In genomic region chr15:55694652-55695150, GRCh38 we compare ENCODE assay signal across 9 cellular contexts. TPM values are rescaled to one million over a fixed set of nuclear protein-coding genes. Genes with fewer than 3 reads are reported as not detected.
DNase-seq lines count a peak whose midpoint lies in the region; ATAC-seq and TF ChIP-seq lines count a peak whose summit lies in the region.
"Had no signal": no experiment of that assay in that cellular context is flagged by ENCODE, and none has a peak within 500 bp of the region (broad histone marks: within the 10 kb centered on the region; RNA-seq: fewer than 3 reads in every experiment).

No MANE protein-coding gene starts in this region.

- H3K4me1 Mint-ChIP-seq in activated T-helper 17 cell treated with anti-CD3 and anti-CD28 coated beads, Interleukin-2, amount 50 U/mL, for 72 hours, result peaks cover 5% of the 10 kb centered on the region
- H3K4me1 Mint-ChIP-seq in type B pancreatic cell (ENCODE audit: unreplicated experiment), result peaks cover 15% of the 10 kb centered on the region
- no peaks in the 10 kb centered on the region for H3K4me1 Mint-ChIP-seq in CD8-positive, alpha-beta memory T cell
- peaks cover 2% of the 10 kb centered on the region for H3K4me1 Mint-ChIP-seq in activated naive CD8-positive, alpha-beta T cell treated with anti-CD3 and anti-CD28 coated beads for 36 hours

- POLR2A ChIA-PET in SK-N-SH (lab: Yijun Ruan, JAX), result no interaction called here
- POLR2A ChIA-PET in CD8-positive, alpha-beta memory T cell (lab: Charles Lee), result no interaction called here

- ATAC-seq in SK-N-SH treated with all-trans-retinoic acid at 6 μM for 48 hours, result peak; percentile 76
- ATAC-seq in HG03097 (IDR thresholded peaks at IDR 0.05; ENCODE audit: low FRiP score, unreplicated experiment), result peak; percentile 88
- peak; percentile 63 for ATAC-seq in activated T-helper 17 cell treated with anti-CD3 and anti-CD28 coated beads, Interleukin-2, amount 50 U/mL, for 72 hours (replicated peaks)

- no peaks in the 10 kb centered on the region for H3K9me3 Mint-ChIP-seq in activated T-helper 17 cell treated with anti-CD3 and anti-CD28 coated beads, Interleukin-2, amount 50 U/mL, for 72 hours
- no peaks in the 10 kb centered on the region for H3K9me3 Mint-ChIP-seq in type B pancreatic cell
- H3K9me3 Mint-ChIP-seq in CD8-positive, alpha-beta memory T cell, result no peaks in the 10 kb centered on the region
- no peaks in the 10 kb centered on the region for H3K9me3 Mint-ChIP-seq in activated naive CD8-positive, alpha-beta T cell treated with anti-CD3 and anti-CD28 coated beads for 36 hours

- H4K20me1 ChIP-seq in SK-N-SH (ENCODE audit: insufficient read depth), result no peaks in the 10 kb centered on the region

- no peak overlapping the region for H3K9ac ChIP-seq in SK-N-SH

- H3K9me3 ChIP-seq in SK-N-SH, result no peaks in the 10 kb centered on the region; the same call in 1 of the 2 replicates
- H3K9me3 ChIP-seq in CD8-positive, alpha-beta memory T cell (ENCODE audit: low read length), result no peaks in the 10 kb centered on the region

- no peak for DNase-seq in SK-N-SH
- no peak for DNase-seq in type B pancreatic cell (ENCODE audit: extremely low spot score, unreplicated experiment)
- DNase-seq in T1000 (lab: John Stamatoyannopoulos, UW), result no peak
- DNase-seq in CD8-positive, alpha-beta memory T cell, result no peak
- no peak for DNase-seq in activated naive CD8-positive, alpha-beta T cell treated with anti-CD3 and anti-CD28 coated beads for 36 hours

- no peaks in the 10 kb centered on the region for H3K9me2 ChIP-seq in SK-N-SH

- peaks cover 2 to 6% of the 10 kb centered on the region in 2 experiments; a peak in 2 of 4 replicates for H3K4me1 ChIP-seq in SK-N-SH (ENCODE audit: control insufficient read depth in 1 of 2, insufficient read depth in 2 of 2, low read depth in 1 of 2, low read length in 1 of 2)
- no peaks in the 10 kb centered on the region for H3K4me1 ChIP-seq in CD8-positive, alpha-beta memory T cell (ENCODE audit: insufficient read depth, low read length)

- no peak for TF ChIP-seq RAD21 in SK-N-SH (IDR thresholded peaks at IDR 0.05; ENCODE audit: low read length)

- H3F3A ChIP-seq in SK-N-SH (replicated peaks; ENCODE audit: insufficient read depth), result peaks cover 3% of the 10 kb centered on the region

- no peak overlapping the region for H3K4me3 Mint-ChIP-seq in activated T-helper 17 cell treated with anti-CD3 and anti-CD28 coated beads, Interleukin-2, amount 50 U/mL, for 72 hours
- peak overlapping the region; percentile 44 for H3K4me3 Mint-ChIP-seq in type B pancreatic cell
- no peak overlapping the region for H3K4me3 Mint-ChIP-seq in CD8-positive, alpha-beta memory T cell
- no peak overlapping the region for H3K4me3 Mint-ChIP-seq in activated naive CD8-positive, alpha-beta T cell treated with anti-CD3 and anti-CD28 coated beads for 36 hours

- H3K36me3 Mint-ChIP-seq in activated T-helper 17 cell treated with anti-CD3 and anti-CD28 coated beads, Interleukin-2, amount 50 U/mL, for 72 hours (ENCODE audit: low read depth), result no peaks in the 10 kb centered on the region
- peaks cover 4% of the 10 kb centered on the region for H3K36me3 Mint-ChIP-seq in type B pancreatic cell
- peaks cover 0 to 2% (median 0%) of the 10 kb centered on the region in 3 donors for H3K36me3 Mint-ChIP-seq in CD8-positive, alpha-beta memory T cell
- H3K36me3 Mint-ChIP-seq in activated naive CD8-positive, alpha-beta T cell treated with anti-CD3 and anti-CD28 coated beads for 36 hours, result no peaks in the 10 kb centered on the region

- no peak overlapping the region for H3K27ac ChIP-seq in SK-N-SH (ENCODE audit: low read depth in 2 of 2, low read length in 1 of 2)
- H3K27ac ChIP-seq in CD8-positive, alpha-beta memory T cell (ENCODE audit: low read depth, low read length), result no peak overlapping the region

- no peaks in the 10 kb centered on the region; the same call in 1 of the 2 replicates for H3K79me2 ChIP-seq in SK-N-SH (ENCODE audit: insufficient read depth)

- CTCF ChIA-PET in SK-N-SH (lab: Yijun Ruan, JAX), result interaction anchor here (1.1 to 1.6 kb wide), 2 partner anchors 12 to 23 kb away, joined by 3 to 5 read pairs; no protein-coding TSS in a partner anchor
- CTCF ChIA-PET in CD8-positive, alpha-beta memory T cell (lab: Charles Lee), result no interaction called here

- TF ChIP-seq EP300 in SK-N-SH (IDR thresholded peaks at IDR 0.05; ENCODE audit: borderline replicate concordance in 1 of 2, low read depth in 1 of 2, low read length in 1 of 2), result no peak

- 78% methylated on average over 4 of the region's 4 CpGs for whole genome bisulfite sequencing in SK-N-SH (ENCODE audit: low lambda C conversion rate)

- H3K4me2 ChIP-seq in SK-N-SH, result no peak overlapping the region

- TF ChIP-seq CTCF in SK-N-SH (IDR thresholded peaks at IDR 0.05) (no peak), type B pancreatic cell (conservative IDR thresholded peaks at IDR 0.05) (no peak)

- no peaks in the 10 kb centered on the region for H3K27me3 ChIP-seq in SK-N-SH (ENCODE audit: insufficient read depth)
- no peaks in the 10 kb centered on the region for H3K27me3 ChIP-seq in CD8-positive, alpha-beta memory T cell (ENCODE audit: insufficient read depth, low read length, poor library complexity, severe bottlenecking)

- no peak overlapping the region for H3K4me3 ChIP-seq in SK-N-SH (ENCODE audit: low read depth in 2 of 2, low read length in 1 of 2)
- H3K4me3 ChIP-seq in CD8-positive, alpha-beta memory T cell (ENCODE audit: low read length), result no peak overlapping the region

- peaks cover 8% of the 10 kb centered on the region for H3K27me3 Mint-ChIP-seq in activated T-helper 17 cell treated with anti-CD3 and anti-CD28 coated beads, Interleukin-2, amount 50 U/mL, for 72 hours
- H3K27me3 Mint-ChIP-seq in type B pancreatic cell, result no peaks in the 10 kb centered on the region
- H3K27me3 Mint-ChIP-seq in CD8-positive, alpha-beta memory T cell, result peaks cover 3 to 18% of the 10 kb centered on the region in 2 donors
- peaks cover 7% of the 10 kb centered on the region for H3K27me3 Mint-ChIP-seq in activated naive CD8-positive, alpha-beta T cell treated with anti-CD3 and anti-CD28 coated beads for 36 hours

- peak overlapping the region; percentile 17 for H3K27ac Mint-ChIP-seq in activated T-helper 17 cell treated with anti-CD3 and anti-CD28 coated beads, Interleukin-2, amount 50 U/mL, for 72 hours
- no peak overlapping the region for H3K27ac Mint-ChIP-seq in type B pancreatic cell
- H3K27ac Mint-ChIP-seq in CD8-positive, alpha-beta memory T cell, result no peak overlapping the region
- H3K27ac Mint-ChIP-seq in activated naive CD8-positive, alpha-beta T cell treated with anti-CD3 and anti-CD28 coated beads for 36 hours, result no peak overlapping the region

- no peak overlapping the region for H2AFZ ChIP-seq in SK-N-SH (ENCODE audit: low read depth)

- H3K36me3 ChIP-seq in SK-N-SH (replicated peaks in 1 of 2; ENCODE audit: control insufficient read depth in 1 of 2, insufficient read depth in 2 of 2, low read length in 1 of 2), result no peaks in the 10 kb centered on the region
- H3K36me3 ChIP-seq in CD8-positive, alpha-beta memory T cell (ENCODE audit: insufficient read depth, low read length), result no peaks in the 10 kb centered on the region

TF ChIP-seq in SK-N-SH treated with all-trans-retinoic acid at 6 μM for 48 hours, 23 proteins besides CTCF, POLR2A, EP300 and RAD21 (continues in another document):
- TF ChIP-seq PPARA (CRISPR knock-in tag; IDR thresholded peaks at IDR 0.05; ENCODE audit: borderline replicate concordance) (no peak), ARNTL (CRISPR knock-in tag; IDR thresholded peaks at IDR 0.05; ENCODE audit: borderline replicate concordance, low read depth) (no peak), ZNF565 (CRISPR knock-in tag; conservative IDR thresholded peaks at IDR 0.05; ENCODE audit: low read depth) (no peak), ZNF70 (CRISPR knock-in tag; IDR thresholded peaks at IDR 0.05) (no peak), CSDC2 (CRISPR knock-in tag; IDR thresholded peaks at IDR 0.05) (no peak), SNAI2 (CRISPR knock-in tag; IDR thresholded peaks at IDR 0.05) (no peak)

TF ChIP-seq in SK-N-SH, 30 proteins besides CTCF, POLR2A, EP300 and RAD21:
- no peak for TF ChIP-seq REST (IDR thresholded peaks at IDR 0.05; ENCODE audit: low read depth, low read length)

RNA-seq across cellular contexts. Expression of gene PRTG, which starts 48.3 kb away (rescaled TPM):
- 3.0 and 3.6 TPM in 2 replicates for polyA plus RNA-seq in SK-N-SH (2012; rRNA removed)
- polyA plus RNA-seq in SK-N-SH (2012; cell fraction: cytosol; rRNA removed), result 4.3 TPM in 2 replicates
- polyA plus RNA-seq in SK-N-SH (2012; cell fraction: nucleus; rRNA removed), result 5.7 and 6.0 TPM in 2 replicates
- total RNA-seq in activated T-helper 17 cell treated with anti-CD3 and anti-CD28 coated beads, Interleukin-2, amount 50 U/mL, for 72 hours, result not detected
- total RNA-seq in type B pancreatic cell (ENCODE audit: low replicate concordance), result 14.3 and 51.7 TPM in 2 replicates
- not detected for total RNA-seq in CD8-positive, alpha-beta memory T cell
- not detected for polyA plus RNA-seq in CD8-positive, alpha-beta memory T cell
- not detected for total RNA-seq in activated naive CD8-positive, alpha-beta T cell treated with anti-CD3 and anti-CD28 coated beads for 36 hours
- total RNA-seq: T-helper 1 cell treated with Interleukin-12 subunit alpha and Interleukin-12 subunit beta and Interleukin-4 antibody, amounts not matched to agents 30 ng/mL and 1 ng/mL, for 36 hours had no signal

Comparison
In these comparisons a context has a peak if more than half of its experiments do, and no peak if none do; other contexts are left out.
1. RNA of gene PRTG, which starts 48.3 kb away (total RNA-seq): 14.3 to 51.7 TPM in type B pancreatic cell; not detected in CD8-positive, alpha-beta memory T cell, not detected in activated T-helper 17 cell treated with anti-CD3 and anti-CD28 coated beads, Interleukin-2, amount 50 U/mL, for 72 hours and not detected in activated naive CD8-positive, alpha-beta T cell treated with anti-CD3 and anti-CD28 coated beads for 36 hours; every median in the first group is over 10 times any median in the second.
2. Peak in every context shown above with its lines, with median percentiles within 50 percentile points of each other: ATAC-seq.